ENCODE assay signal across 8 cellular contexts in genomic region chr11:3165916-3166267, GRCh38. TPM values are rescaled to one million over a fixed set of nuclear protein-coding genes. Genes with fewer than 3 reads are reported as not detected.
DNase-seq lines count a peak whose midpoint lies in the region; ATAC-seq and TF ChIP-seq lines count a peak whose summit lies in the region.

No MANE protein-coding gene starts in this region.

- ATAC-seq in CD4-positive, CD25-positive, alpha-beta regulatory T cell (ENCODE audit: low read depth in 2 of 2): no peak
- no peak for ATAC-seq in central memory CD8-positive, alpha-beta T cell (replicated peaks; ENCODE audit: extremely low read depth, poor library complexity, severe bottlenecking)
- ATAC-seq in GM19395 (IDR thresholded peaks at IDR 0.05; ENCODE audit: unreplicated experiment): no peak

- H3K4me1 ChIP-seq in CD4-positive, CD25-positive, alpha-beta regulatory T cell (ENCODE audit: control insufficient read depth, insufficient read depth, low read length, poor library complexity, severe bottlenecking): no peaks in the 10 kb centered on the region
- H3K4me1 ChIP-seq in neural progenitor cell: peaks cover 42% of the 10 kb centered on the region

- peaks cover 61% of the 10 kb centered on the region for H3K27me3 Mint-ChIP-seq in CD4-positive, CD25-positive, alpha-beta regulatory T cell
- peaks cover 40% of the 10 kb centered on the region for H3K27me3 Mint-ChIP-seq in central memory CD8-positive, alpha-beta T cell
- H3K27me3 Mint-ChIP-seq in neural progenitor cell (ENCODE audit: insufficient read depth, low read depth): peaks cover 6% of the 10 kb centered on the region

- peaks cover 28% of the 10 kb centered on the region for H3F3A ChIP-seq in neural progenitor cell (ENCODE audit: low read depth)

- H2AFZ ChIP-seq in neural progenitor cell (replicated peaks): no peak overlapping the region

- H3K4me3 ChIP-seq in CD4-positive, CD25-positive, alpha-beta regulatory T cell (ENCODE audit: low read depth, low read length): no peak overlapping the region
- H3K4me3 ChIP-seq in neural progenitor cell (no peak overlapping the region), MG63 (no peak overlapping the region)

- H3K27ac Mint-ChIP-seq in CD4-positive, CD25-positive, alpha-beta regulatory T cell: no peak overlapping the region
- peak overlapping the region; percentile 41 for H3K27ac Mint-ChIP-seq in central memory CD8-positive, alpha-beta T cell (ENCODE audit: low read depth)
- H3K27ac Mint-ChIP-seq in neural progenitor cell: peak overlapping the region; percentile 51

- peaks cover 35% of the 10 kb centered on the region for H4K20me1 ChIP-seq in neural progenitor cell (ENCODE audit: low read depth)

- no peak for TF ChIP-seq CTCF in neural progenitor cell (IDR thresholded peaks at IDR 0.05)

- H3K4me2 ChIP-seq in neural progenitor cell: peak overlapping the region; percentile 92

- no peak for DNase-seq in CD4-positive, CD25-positive, alpha-beta regulatory T cell
- peak; percentile 4 for DNase-seq in HuH-7.5 (ENCODE audit: low spot score)
- DNase-seq in central memory CD8-positive, alpha-beta T cell (ENCODE audit: low spot score in 2 of 2): no peak
- DNase-seq in neural progenitor cell (ENCODE audit: low spot score): no peak
- no peak for DNase-seq in MG63
- DNase-seq in NCI-H748 treated with DMSO at 0.1 percent for 48 hours (lab: John Stamatoyannopoulos, UW): no peak
- DNase-seq in NCI-H510A treated with DMSO at 0.1 percent for 48 hours (lab: John Stamatoyannopoulos, UW): no peak

- peak overlapping the region in 3 of 4 donors; percentile 76 to 84 (median 79) for H3K4me3 Mint-ChIP-seq in CD4-positive, CD25-positive, alpha-beta regulatory T cell
- peak overlapping the region; percentile 86 for H3K4me3 Mint-ChIP-seq in central memory CD8-positive, alpha-beta T cell
- peak overlapping the region; percentile 88 for H3K4me3 Mint-ChIP-seq in neural progenitor cell

- H3K36me3 ChIP-seq in CD4-positive, CD25-positive, alpha-beta regulatory T cell (ENCODE audit: control insufficient read depth, insufficient read depth, low read length): no peaks in the 10 kb centered on the region
- H3K36me3 ChIP-seq in neural progenitor cell (no peaks in the 10 kb centered on the region), MG63 (no peaks in the 10 kb centered on the region)

- H3K79me2 ChIP-seq in neural progenitor cell (ENCODE audit: low read depth): peaks cover 34% of the 10 kb centered on the region

- H3K9me3 ChIP-seq in CD4-positive, CD25-positive, alpha-beta regulatory T cell (ENCODE audit: control insufficient read depth in 2 of 2, low read length in 2 of 2): no peaks in the 10 kb centered on the region
- H3K9me3 ChIP-seq in neural progenitor cell (ENCODE audit: low read depth) (no peaks in the 10 kb centered on the region), MG63 (no peaks in the 10 kb centered on the region)

- no peaks in the 10 kb centered on the region for H3K9me3 Mint-ChIP-seq in CD4-positive, CD25-positive, alpha-beta regulatory T cell
- no peaks in the 10 kb centered on the region for H3K9me3 Mint-ChIP-seq in central memory CD8-positive, alpha-beta T cell
- no peaks in the 10 kb centered on the region for H3K9me3 Mint-ChIP-seq in neural progenitor cell

- H3K4me1 Mint-ChIP-seq in CD4-positive, CD25-positive, alpha-beta regulatory T cell: peaks cover 0 to 18% (median 6%) of the 10 kb centered on the region in 4 donors
- H3K4me1 Mint-ChIP-seq in central memory CD8-positive, alpha-beta T cell: peaks cover 38% of the 10 kb centered on the region
- peaks cover 48% of the 10 kb centered on the region for H3K4me1 Mint-ChIP-seq in neural progenitor cell

- no peaks in the 10 kb centered on the region for H3K36me3 Mint-ChIP-seq in CD4-positive, CD25-positive, alpha-beta regulatory T cell
- H3K36me3 Mint-ChIP-seq in central memory CD8-positive, alpha-beta T cell (ENCODE audit: insufficient read depth): peaks cover 4% of the 10 kb centered on the region
- peaks cover 1% of the 10 kb centered on the region for H3K36me3 Mint-ChIP-seq in neural progenitor cell

- no peak overlapping the region for H3K27ac ChIP-seq in CD4-positive, CD25-positive, alpha-beta regulatory T cell (ENCODE audit: insufficient read depth, low read length, poor library complexity, severe bottlenecking)
- no peak overlapping the region for H3K27ac ChIP-seq in neural progenitor cell

- peaks cover 2% of the 10 kb centered on the region for H3K27me3 ChIP-seq in CD4-positive, CD25-positive, alpha-beta regulatory T cell (ENCODE audit: control insufficient read depth, insufficient read depth, low read length)
- H3K27me3 ChIP-seq in neural progenitor cell (peaks cover 22% of the 10 kb centered on the region), MG63 (no peaks in the 10 kb centered on the region)

- no peak overlapping the region for H3K9ac ChIP-seq in neural progenitor cell

RNA-seq across cellular contexts. Expression of gene OSBPL5, which starts 0.8 kb away (rescaled TPM):
- total RNA-seq in CD4-positive, CD25-positive, alpha-beta regulatory T cell: 2.2 TPM
- polyA plus RNA-seq in CD4-positive, CD25-positive, alpha-beta regulatory T cell: under 1 TPM in 2 of 4 donors, not detected in 2; 0.22 to 0.23 TPM
- 6.2 and 20.1 TPM in 2 replicates for total RNA-seq in neural progenitor cell (ENCODE audit: low replicate concordance)
- total RNA-seq in MG63 (2014; rRNA removed; shearing (Covaris generic); ENCODE audit: low replicate concordance): 9.9 and 11.0 TPM in 2 replicates

RNA-seq across cellular contexts. Expression of gene MRGPRG, which starts 52.7 kb away (rescaled TPM):
- total RNA-seq in CD4-positive, CD25-positive, alpha-beta regulatory T cell: not detected
- not detected for polyA plus RNA-seq in CD4-positive, CD25-positive, alpha-beta regulatory T cell
- not detected in 2 replicates for total RNA-seq in neural progenitor cell (ENCODE audit: low replicate concordance)
- not detected in 2 replicates for total RNA-seq in MG63 (2014; rRNA removed; shearing (Covaris generic); ENCODE audit: low replicate concordance)

Comparison
In these comparisons a context has a peak if more than half of its experiments do, and no peak if none do; other contexts are left out.
1. H3K27ac Mint-ChIP-seq: peak in central memory CD8-positive, alpha-beta T cell (single experiment) and neural progenitor cell (single experiment); none in CD4-positive, CD25-positive, alpha-beta regulatory T cell (0 of 3).
2. Peak in every context shown above with its lines, with median percentiles within 50 percentile points of each other: H3K4me3 Mint-ChIP-seq.